8 cellular contexts compared by ENCODE assay signal in genomic region chr9:136399176-136400037, GRCh38. TPM values are rescaled to one million over a fixed set of nuclear protein-coding genes. Genes with fewer than 3 reads are reported as not detected.
DNase-seq lines count a peak whose midpoint lies in the region; ATAC-seq and TF ChIP-seq lines count a peak whose summit lies in the region.

No MANE protein-coding gene starts in this region.

- H3K36me3 ChIP-seq in uterus: no peaks in the 10 kb centered on the region

- H3K36me3 Mint-ChIP-seq in activated CD4-positive, alpha-beta T cell treated with anti-CD3 and anti-CD28 coated beads, Interleukin-2, amount 10 ng/mL, durations not matched to agents 24 days and 14 days (ENCODE audit: low read depth): peaks cover 48% of the 10 kb centered on the region
- peaks cover 27% of the 10 kb centered on the region for H3K36me3 Mint-ChIP-seq in endothelial cell (ENCODE audit: low read depth, unreplicated experiment)
- no peaks in the 10 kb centered on the region for H3K36me3 Mint-ChIP-seq in naive B cell

- no peaks in the 10 kb centered on the region for H3K27me3 Mint-ChIP-seq in activated CD4-positive, alpha-beta T cell treated with anti-CD3 and anti-CD28 coated beads, Interleukin-2, amount 10 ng/mL, durations not matched to agents 24 days and 14 days
- H3K27me3 Mint-ChIP-seq in endothelial cell (ENCODE audit: unreplicated experiment) (peaks cover 10% of the 10 kb centered on the region), naive B cell (no peaks in the 10 kb centered on the region)

- peaks cover 33% of the 10 kb centered on the region for H3K4me1 Mint-ChIP-seq in activated CD4-positive, alpha-beta T cell treated with anti-CD3 and anti-CD28 coated beads, Interleukin-2, amount 10 ng/mL, durations not matched to agents 24 days and 14 days
- peaks cover 7% of the 10 kb centered on the region for H3K4me1 Mint-ChIP-seq in endothelial cell (ENCODE audit: unreplicated experiment)
- peaks cover 18 to 42% (median 33%) of the 10 kb centered on the region in 3 donors for H3K4me1 Mint-ChIP-seq in naive B cell

- H3K27ac Mint-ChIP-seq in activated CD4-positive, alpha-beta T cell treated with anti-CD3 and anti-CD28 coated beads, Interleukin-2, amount 10 ng/mL, durations not matched to agents 24 days and 14 days: peak overlapping the region; percentile 86
- H3K27ac Mint-ChIP-seq in endothelial cell (ENCODE audit: unreplicated experiment) (peak overlapping the region; percentile 75), naive B cell (peak overlapping the region in 5 of 6 donors; percentile 62 to 94 (median 85))

- ATAC-seq in Right ventricle myocardium superior (ENCODE audit: poor library complexity) (peak; percentile 3), naive B cell (ENCODE audit: low read depth in 2 of 2) (peak; percentile 19 to 28)

- H3K27me3 ChIP-seq in HL-60 (ENCODE audit: insufficient read depth, poor library complexity, severe bottlenecking): no peaks in the 10 kb centered on the region
- H3K27me3 ChIP-seq in uterus: no peaks in the 10 kb centered on the region

- no peak for TF ChIP-seq CTCF in HL-60 (IDR thresholded peaks at IDR 0.05; ENCODE audit: insufficient read depth, low read length)
- no peak for TF ChIP-seq CTCF in endothelial cell (IDR thresholded peaks at IDR 0.05; ENCODE audit: unreplicated experiment)
- no peak for TF ChIP-seq CTCF in uterus (IDR thresholded peaks at IDR 0.05)

- H3K4me3 ChIP-seq in HL-60 (replicated peaks; ENCODE audit: insufficient read depth, low read length) (peak overlapping the region; percentile 82), uterus (peak overlapping the region; percentile 43 to 80)

- no peaks in the 10 kb centered on the region for H3K9me3 Mint-ChIP-seq in activated CD4-positive, alpha-beta T cell treated with anti-CD3 and anti-CD28 coated beads, Interleukin-2, amount 10 ng/mL, durations not matched to agents 24 days and 14 days
- H3K9me3 Mint-ChIP-seq in endothelial cell (ENCODE audit: unreplicated experiment): no peaks in the 10 kb centered on the region
- H3K9me3 Mint-ChIP-seq in naive B cell: no peaks in the 10 kb centered on the region

- DNase-seq in Right ventricle myocardium superior (no peak), cardiac septum (ENCODE audit: low spot score) (no peak), HL-60 (ENCODE audit: low read depth in 1 of 2, low spot score in 1 of 2) (no peak), endothelial cell (ENCODE audit: low spot score) (peak; percentile 32), naive B cell (peak; percentile 38), uterus (no peak), DMS79 (lab: John Stamatoyannopoulos, UW) (no peak)
- DNase-seq in activated CD4-positive, alpha-beta T cell treated with anti-CD3 and anti-CD28 coated beads, Interleukin-2, amount 10 ng/mL, durations not matched to agents 24 days and 14 days: peak; percentile 82

- no peaks in the 10 kb centered on the region for H3K9me3 ChIP-seq in uterus

- intact Hi-C loops in Right ventricle myocardium superior (cut with DNase I): no loop called here
- intact Hi-C loops in cardiac septum (cut with DNase I): loop anchor here (1.0 to 2.0 kb wide), 3 partner anchors 36 to 87 kb away; partner anchors contain the start of gene DNLZ
- intact Hi-C loops in activated CD4-positive, alpha-beta T cell treated with anti-CD3 and anti-CD28 coated beads, Interleukin-2, amount 10 ng/mL, durations not matched to agents 24 days and 14 days (cut with micrococcal nuclease): loop anchor here (1.0 to 5.0 kb wide), 4 partner anchors 11 to 87 kb away; partner anchors contain the start of genes DNLZ, ENTR1, PMPCA and SEC16A
- intact Hi-C loops in uterus (cut with DNase I; ENCODE audit: low total_unique reads): no loop called here

- no peak for TF ChIP-seq POLR2A in uterus (IDR thresholded peaks at IDR 0.05)

- peaks cover 4 to 7% of the 10 kb centered on the region in 2 donors for H3K4me1 ChIP-seq in uterus

- H3K4me3 Mint-ChIP-seq in activated CD4-positive, alpha-beta T cell treated with anti-CD3 and anti-CD28 coated beads, Interleukin-2, amount 10 ng/mL, durations not matched to agents 24 days and 14 days: peak overlapping the region; percentile 94
- H3K4me3 Mint-ChIP-seq in endothelial cell (ENCODE audit: unreplicated experiment) (peak overlapping the region; percentile 96), naive B cell (peak overlapping the region; percentile 80 to 94 (median 88))

- H3K27ac ChIP-seq in HL-60 (replicated peaks): peak overlapping the region; percentile 65
- H3K27ac ChIP-seq in uterus: peak overlapping the region in 1 of 2 donors; percentile 16

RNA-seq across cellular contexts. Expression of gene SNAPC4, which starts 0.6 kb away (rescaled TPM):
- total RNA-seq in Right ventricle myocardium superior (3.3 TPM), cardiac septum (3.9 TPM), endothelial cell (ENCODE audit: unreplicated experiment) (13.5 TPM), uterus (10 to 100 TPM in 2 of 4 donors, 1 to 10 TPM in 1, under 1 TPM in 1; 0.51 to 12.5 (median 7.7) TPM)
- 27.3 and 28.0 TPM in 2 replicates for total RNA-seq in activated CD4-positive, alpha-beta T cell treated with anti-CD3 and anti-CD28 coated beads, Interleukin-2, amount 10 ng/mL, durations not matched to agents 24 days and 14 days
- 1 to 10 TPM in 5 of 6 donors, not detected in 1; 1.1 to 2.1 (median 1.3) TPM for polyA plus RNA-seq in naive B cell (ENCODE audit: low read depth in 6 of 6)

RNA-seq across cellular contexts. Expression of gene ENTR1, which starts 11.0 kb away (rescaled TPM):
- total RNA-seq in Right ventricle myocardium superior: 23.3 TPM
- 23.1 TPM for total RNA-seq in cardiac septum
- 56.4 and 60.0 TPM in 2 replicates for total RNA-seq in activated CD4-positive, alpha-beta T cell treated with anti-CD3 and anti-CD28 coated beads, Interleukin-2, amount 10 ng/mL, durations not matched to agents 24 days and 14 days
- 45.0 TPM for total RNA-seq in endothelial cell (ENCODE audit: unreplicated experiment)
- 10 to 100 TPM in 5 of 6 donors, 1 to 10 TPM in 1; 6.4 to 15.8 (median 14.4) TPM for polyA plus RNA-seq in naive B cell (ENCODE audit: low read depth in 6 of 6)
- total RNA-seq in uterus: 10 to 100 TPM; 19.5 to 44.0 (median 21.2) TPM

RNA-seq across cellular contexts. Expression of gene PMPCA, which starts 11.1 kb away (rescaled TPM):
- 80.2 TPM for total RNA-seq in Right ventricle myocardium superior
- 68.9 TPM for total RNA-seq in cardiac septum
- total RNA-seq in activated CD4-positive, alpha-beta T cell treated with anti-CD3 and anti-CD28 coated beads, Interleukin-2, amount 10 ng/mL, durations not matched to agents 24 days and 14 days: 114 and 124 TPM in 2 replicates
- total RNA-seq in endothelial cell (ENCODE audit: unreplicated experiment): 61.3 TPM
- polyA plus RNA-seq in naive B cell (ENCODE audit: low read depth in 6 of 6): 10 to 100 TPM; 28.1 to 39.8 (median 35.1) TPM
- total RNA-seq in uterus: 10 to 100 TPM in 3 of 4 donors, under 1 TPM in 1; 0.77 to 39.0 (median 29.5) TPM

RNA-seq across cellular contexts. Expression of gene CARD9, which starts 25.9 kb away (rescaled TPM):
- total RNA-seq in Right ventricle myocardium superior (0.78 TPM), cardiac septum (0.70 TPM), endothelial cell (ENCODE audit: unreplicated experiment) (0.41 TPM), uterus (10 to 100 TPM in 1 of 4 donors, 1 to 10 TPM in 2, under 1 TPM in 1; under 0.01 to 10.6 (median 2.5) TPM)
- 7.8 and 9.2 TPM in 2 replicates for total RNA-seq in activated CD4-positive, alpha-beta T cell treated with anti-CD3 and anti-CD28 coated beads, Interleukin-2, amount 10 ng/mL, durations not matched to agents 24 days and 14 days
- polyA plus RNA-seq in naive B cell (ENCODE audit: low read depth in 6 of 6): under 1 TPM in 5 of 6 donors, not detected in 1; 0.16 to 0.52 (median 0.33) TPM

RNA-seq across cellular contexts. Expression of gene DNLZ, which starts 35.9 kb away (rescaled TPM):
- total RNA-seq in Right ventricle myocardium superior: 39.9 TPM
- total RNA-seq in cardiac septum: 34.1 TPM
- total RNA-seq in activated CD4-positive, alpha-beta T cell treated with anti-CD3 and anti-CD28 coated beads, Interleukin-2, amount 10 ng/mL, durations not matched to agents 24 days and 14 days: 31.5 and 34.0 TPM in 2 replicates
- 14.5 TPM for total RNA-seq in endothelial cell (ENCODE audit: unreplicated experiment)
- polyA plus RNA-seq in naive B cell (ENCODE audit: low read depth in 6 of 6): 10 to 100 TPM; 42.2 to 93.0 (median 57.2) TPM
- 10 to 100 TPM in 3 of 4 donors, 1 to 10 TPM in 1; 6.8 to 29.4 (median 27.3) TPM for total RNA-seq in uterus

Comparison
In these comparisons a context has a peak if more than half of its experiments do, and no peak if none do; other contexts are left out.
1. intact Hi-C loops: an anchor here in cardiac septum (1.0 to 2.0 kb wide) and activated CD4-positive, alpha-beta T cell treated with anti-CD3 and anti-CD28 coated beads, Interleukin-2, amount 10 ng/mL, durations not matched to agents 24 days and 14 days (1.0 to 5.0 kb wide); none called in Right ventricle myocardium superior and uterus.
2. DNase-seq: peak in activated CD4-positive, alpha-beta T cell treated with anti-CD3 and anti-CD28 coated beads, Interleukin-2, amount 10 ng/mL, durations not matched to agents 24 days and 14 days (single experiment), endothelial cell (single experiment) and naive B cell (single experiment); none in Right ventricle myocardium superior (single experiment), cardiac septum (single experiment), HL-60 (0 of 2), uterus (0 of 2) and DMS79 (single experiment).
3. Peak in every context shown above with its lines, with median percentiles within 50 percentile points of each other: H3K27ac Mint-ChIP-seq and H3K4me3 Mint-ChIP-seq.